Comparison of ENCODE assay signal across 8 cellular contexts in the genomic region with DNA sequence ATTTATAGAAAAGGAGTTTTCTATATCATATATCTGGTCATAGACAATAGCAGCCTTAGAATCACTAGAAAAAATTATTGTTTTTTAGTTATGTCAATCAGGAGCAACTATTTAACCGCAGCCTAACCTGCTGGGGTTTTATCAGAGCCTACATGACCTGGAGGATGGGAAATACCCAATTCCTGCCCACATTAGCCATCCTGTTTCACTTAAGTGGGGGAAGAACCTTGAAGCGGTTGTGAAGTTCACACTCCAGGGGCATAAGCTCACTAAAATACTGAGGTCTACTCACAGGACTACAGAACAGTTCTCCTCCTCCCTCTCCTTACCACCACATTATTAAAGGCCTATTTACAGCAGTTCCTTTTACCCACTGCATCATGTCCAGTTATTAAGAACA. TPM values are rescaled to one million over a fixed set of nuclear protein-coding genes. Genes with fewer than 3 reads are reported as not detected.
A peak's percentile ranks its signal among the peaks of the same experiment; 100 is the strongest.
DNase-seq lines count a peak whose midpoint lies in the region; ATAC-seq and TF ChIP-seq lines count a peak whose summit lies in the region.

No MANE protein-coding gene starts in this region.

- no peak for TF ChIP-seq CTCF in chondrocyte (IDR thresholded peaks at IDR 0.05)

- H3K27ac Mint-ChIP-seq in activated naive CD8-positive, alpha-beta T cell treated with anti-CD3 and anti-CD28 coated beads for 36 hours, result no peak overlapping the region
- H3K27ac Mint-ChIP-seq in chondrocyte (ENCODE audit: unreplicated experiment), result no peak overlapping the region

- H3K4me1 Mint-ChIP-seq in activated naive CD8-positive, alpha-beta T cell treated with anti-CD3 and anti-CD28 coated beads for 36 hours, result peaks cover 23% of the 10 kb centered on the region
- H3K4me1 Mint-ChIP-seq in chondrocyte (ENCODE audit: low read depth), result no peaks in the 10 kb centered on the region

- DNase-seq in activated naive CD8-positive, alpha-beta T cell treated with anti-CD3 and anti-CD28 coated beads for 36 hours, result peak; percentile 18
- DNase-seq in NCI-H774 (lab: John Stamatoyannopoulos, UW) (no peak), hippocampal formation (lab: John Stamatoyannopoulos, UW) (no peak), NCI-H1930 (lab: John Stamatoyannopoulos, UW) (no peak), chondrocyte (ENCODE audit: low spot score) (no peak)

- peak; percentile 87 for ATAC-seq in GM18861 (IDR thresholded peaks at IDR 0.05; ENCODE audit: unreplicated experiment)
- ATAC-seq in GM21381 (IDR thresholded peaks at IDR 0.05; ENCODE audit: unreplicated experiment), result peak; percentile 76
- peak; percentile 58 for ATAC-seq in HG03060 (IDR thresholded peaks at IDR 0.05; ENCODE audit: low read depth, unreplicated experiment)

- no peaks in the 10 kb centered on the region for H3K27me3 Mint-ChIP-seq in activated naive CD8-positive, alpha-beta T cell treated with anti-CD3 and anti-CD28 coated beads for 36 hours
- H3K27me3 Mint-ChIP-seq in chondrocyte (ENCODE audit: low read depth), result no peaks in the 10 kb centered on the region

- no peaks in the 10 kb centered on the region for H3K9me3 Mint-ChIP-seq in activated naive CD8-positive, alpha-beta T cell treated with anti-CD3 and anti-CD28 coated beads for 36 hours
- no peaks in the 10 kb centered on the region for H3K9me3 Mint-ChIP-seq in chondrocyte (ENCODE audit: low read depth)

- peak overlapping the region; percentile 29 for H3K4me3 Mint-ChIP-seq in activated naive CD8-positive, alpha-beta T cell treated with anti-CD3 and anti-CD28 coated beads for 36 hours
- no peak overlapping the region for H3K4me3 Mint-ChIP-seq in chondrocyte (ENCODE audit: unreplicated experiment)

- peaks cover 12% of the 10 kb centered on the region for H3K36me3 Mint-ChIP-seq in activated naive CD8-positive, alpha-beta T cell treated with anti-CD3 and anti-CD28 coated beads for 36 hours
- no peaks in the 10 kb centered on the region for H3K36me3 Mint-ChIP-seq in chondrocyte (ENCODE audit: low read depth)

RNA-seq across cellular contexts. Expression of a gene that starts 16.5 kb away (rescaled TPM):
- 1 to 10 TPM; 4.2 to 4.3 TPM for total RNA-seq in activated naive CD8-positive, alpha-beta T cell treated with anti-CD3 and anti-CD28 coated beads for 36 hours
- 2.0 to 5.2 TPM (median 2.2 TPM) in 3 replicates for total RNA-seq in chondrocyte
